23 cellular contexts compared by ENCODE assay signal in the genomic region with DNA sequence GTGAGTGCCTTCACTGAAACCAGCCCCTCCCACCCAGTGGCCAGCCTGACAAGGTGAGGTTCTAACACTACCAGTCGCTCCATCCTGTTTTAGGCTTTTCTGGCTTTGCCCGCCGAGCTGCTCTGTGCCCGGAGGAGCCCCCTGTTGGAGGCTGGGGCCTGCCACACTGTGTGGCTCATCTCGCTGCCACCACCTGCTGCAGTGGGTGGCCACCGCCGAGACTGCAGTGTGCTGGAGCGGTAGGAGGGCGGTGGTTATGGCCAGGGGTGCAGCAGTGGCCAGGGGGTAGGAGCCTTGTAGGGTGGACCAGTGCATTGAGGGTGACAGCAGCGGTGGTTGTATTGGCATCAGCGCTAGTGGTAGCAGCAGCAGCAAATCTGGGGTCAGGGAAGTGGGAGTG.
DNase-seq lines count a peak whose midpoint lies in the region; ATAC-seq, FAIRE-seq and TF ChIP-seq lines count a peak whose summit lies in the region.
"Had no signal": no experiment of that assay in that cellular context is flagged by ENCODE, and none has a peak within 500 bp of the region (broad histone marks: within the 10 kb centered on the region; RNA-seq: fewer than 3 reads in every experiment).

No MANE protein-coding gene starts in this region.

- 39% methylated on average over 10 of the region's 11 CpGs for WGBS in K562 (ENCODE audit: insufficient coverage, low coverage, missing lambda C conversion rate)
- 100% methylated on average over 2 of the region's 11 CpGs for WGBS in HepG2 (ENCODE audit: low lambda C conversion rate)

- FAIRE-seq in K562 (lab: Jason Lieb, UNC): no peak
- FAIRE-seq in HepG2 (lab: Jason Lieb, UNC): no peak
- FAIRE-seq: GM19239 had no signal

- H3K4me1 ChIP-seq in K562 (replicated peaks in 1 of 2; ENCODE audit: control insufficient read depth in 2 of 2, insufficient read depth in 2 of 2, low read length in 2 of 2) (peaks cover 0 to 18% of the 10 kb centered on the region in 2 experiments; a peak in 1 of 5 replicates), HepG2 (ENCODE audit: insufficient read depth, low read length) (no peaks in the 10 kb centered on the region), upper lobe of right lung (no peaks in the 10 kb centered on the region)
- H3K4me1 ChIP-seq: HAP-1 had no signal

- H3K27me3 ChIP-seq in K562 (ENCODE audit: control insufficient read depth in 2 of 2, insufficient read depth in 2 of 2, low read length in 2 of 2): no peaks in the 10 kb centered on the region; a peak in 1 of 5 replicates
- no peaks in the 10 kb centered on the region for H3K27me3 ChIP-seq in HepG2 (ENCODE audit: control insufficient read depth in 1 of 2, insufficient read depth in 2 of 2, low read length in 2 of 2)
- H3K27me3 ChIP-seq in upper lobe of right lung: no peaks in the 10 kb centered on the region

- H3K36me3 ChIP-seq in K562 (ENCODE audit: control insufficient read depth, insufficient read depth, low read length): no peaks in the 10 kb centered on the region
- no peaks in the 10 kb centered on the region for H3K36me3 ChIP-seq in HepG2 (replicated peaks in 1 of 2; ENCODE audit: control insufficient read depth in 1 of 2, insufficient read depth in 2 of 2, low read length in 2 of 2)
- no peaks in the 10 kb centered on the region for H3K36me3 ChIP-seq in upper lobe of right lung
- H3K36me3 ChIP-seq: HAP-1 had no signal

- H3K9me3 Mint-ChIP-seq in activated naive CD8-positive, alpha-beta T cell treated with anti-CD3 and anti-CD28 coated beads, Interleukin-2, amount 50 U/mL, for 24 hours: no peaks in the 10 kb centered on the region
- no peaks in the 10 kb centered on the region for H3K9me3 Mint-ChIP-seq in activated naive CD8-positive, alpha-beta T cell treated with anti-CD3 and anti-CD28 coated beads for 36 hours
- no peaks in the 10 kb centered on the region for H3K9me3 Mint-ChIP-seq in endothelial cell (ENCODE audit: unreplicated experiment)

- no peaks in the 10 kb centered on the region for H3K9me1 ChIP-seq in K562 (ENCODE audit: control insufficient read depth, insufficient read depth, low read length)

- no peaks in the 10 kb centered on the region for H3K36me3 Mint-ChIP-seq in activated naive CD8-positive, alpha-beta T cell treated with anti-CD3 and anti-CD28 coated beads, Interleukin-2, amount 50 U/mL, for 24 hours (ENCODE audit: low read depth)
- H3K36me3 Mint-ChIP-seq in activated naive CD8-positive, alpha-beta T cell treated with anti-CD3 and anti-CD28 coated beads for 36 hours: no peaks in the 10 kb centered on the region
- no peaks in the 10 kb centered on the region for H3K36me3 Mint-ChIP-seq in endothelial cell (ENCODE audit: low read depth, unreplicated experiment)
- H3K36me3 Mint-ChIP-seq: CD14-positive monocyte had no signal

- POLR2A ChIA-PET in K562 (lab: Yijun Ruan, JAX): interaction anchor here (0.6 to 2.8 kb wide), 2 partner anchors 12 to 16 kb away, joined by 3 to 14 read pairs; no protein-coding TSS in a partner anchor
- POLR2A ChIA-PET in HepG2 (lab: Yijun Ruan, JAX): no interaction called here

- BruUV-seq in K562 (replicated peaks; lab: Mats Ljungman, UMichigan) (no TSS peak), HepG2 (replicated peaks; lab: Mats Ljungman, UMichigan) (no TSS peak)

- H3K4me2 ChIP-seq in K562 (ENCODE audit: insufficient read depth, low read length) (no peak overlapping the region), HepG2 (ENCODE audit: low read depth, low read length) (no peak overlapping the region)

- peaks cover 12% of the 10 kb centered on the region for H3K27me3 Mint-ChIP-seq in activated naive CD8-positive, alpha-beta T cell treated with anti-CD3 and anti-CD28 coated beads, Interleukin-2, amount 50 U/mL, for 24 hours
- peaks cover 10% of the 10 kb centered on the region for H3K27me3 Mint-ChIP-seq in activated naive CD8-positive, alpha-beta T cell treated with anti-CD3 and anti-CD28 coated beads for 36 hours
- peaks cover 1% of the 10 kb centered on the region for H3K27me3 Mint-ChIP-seq in endothelial cell (ENCODE audit: unreplicated experiment)

- no peak for TF ChIP-seq CTCF in K562 (IDR thresholded peaks at IDR 0.05 in 2 of 3, conservative IDR thresholded peaks at IDR 0.05 in 1 of 3; ENCODE audit: insufficient read depth in 2 of 3, low read depth in 1 of 3, low read length in 3 of 3)
- TF ChIP-seq CTCF in HepG2 (CRISPR knock-in tag; IDR thresholded peaks at IDR 0.05): no peak
- no peak for TF ChIP-seq CTCF in upper lobe of right lung (IDR thresholded peaks at IDR 0.05)
- no peak for TF ChIP-seq CTCF in GM10266 (IDR thresholded peaks at IDR 0.05; ENCODE audit: control insufficient read depth, insufficient read depth, low read depth, missing control alignments)
- TF ChIP-seq CTCF in endothelial cell (IDR thresholded peaks at IDR 0.05; ENCODE audit: unreplicated experiment): no peak

- H4K20me1 ChIP-seq in K562 (replicated peaks; ENCODE audit: control insufficient read depth, insufficient read depth, low read length) (no peaks in the 10 kb centered on the region), HepG2 (ENCODE audit: insufficient read depth, low read length) (no peaks in the 10 kb centered on the region)

- TF ChIP-seq EP300 in K562 (IDR thresholded peaks at IDR 0.05; ENCODE audit: low read length): no peak
- no peak for TF ChIP-seq EP300 in HepG2 (IDR thresholded peaks at IDR 0.05; ENCODE audit: low read depth in 2 of 2, low read length in 2 of 2)
- TF ChIP-seq EP300 in HepG2 (CRISPR knock-in tag; IDR thresholded peaks at IDR 0.05; ENCODE audit: borderline replicate concordance): no peak

- no peak overlapping the region for H3K27ac Mint-ChIP-seq in activated naive CD8-positive, alpha-beta T cell treated with anti-CD3 and anti-CD28 coated beads, Interleukin-2, amount 50 U/mL, for 24 hours
- H3K27ac Mint-ChIP-seq in activated naive CD8-positive, alpha-beta T cell treated with anti-CD3 and anti-CD28 coated beads for 36 hours: no peak overlapping the region
- no peak overlapping the region for H3K27ac Mint-ChIP-seq in endothelial cell (ENCODE audit: unreplicated experiment)
- H3K27ac Mint-ChIP-seq: B cell, CD14-positive monocyte had no signal

- DNase-seq in activated naive CD8-positive, alpha-beta T cell treated with anti-CD3 and anti-CD28 coated beads, Interleukin-2, amount 50 U/mL, for 24 hours: no peak
- DNase-seq in activated naive CD8-positive, alpha-beta T cell treated with anti-CD3 and anti-CD28 coated beads for 36 hours: no peak
- DNase-seq in K562 (ENCODE audit: extremely low read depth in 1 of 4, low spot score in 3 of 4) (no peak), HepG2 (ENCODE audit: low spot score) (no peak), upper lobe of right lung (no peak), GM10266 (ENCODE audit: extremely low spot score) (no peak), endothelial cell (ENCODE audit: low spot score) (no peak)
- DNase-seq: 8988T, GDM1, KBM-7, NCI-H1092, NCI-H1436 treated with DMSO at 0.1 percent for 48 hours, NCI-H1930, NCI-H2227 treated with DMSO at 0.1 percent for 48 hours, NCI-H524, NCI-H82, OCI-M1, Right ventricle myocardium superior had no signal

- H2AFZ ChIP-seq in K562 (ENCODE audit: low read depth, low read length): no peak overlapping the region
- H2AFZ ChIP-seq in HepG2 (ENCODE audit: low read length): no peak overlapping the region

- intact Hi-C loops in K562 (cut with micrococcal nuclease) (no loop called here), HepG2 (cut with micrococcal nuclease; ENCODE audit: unreplicated experiment) (no loop called here), upper lobe of right lung (cut with DNase I) (no loop called here)

- H3K4me3 ChIP-seq in K562 (no peak overlapping the region), HepG2 (replicated peaks in 1 of 3; ENCODE audit: insufficient read depth in 1 of 3, low read depth in 2 of 3, low read length in 3 of 3) (no peak overlapping the region), upper lobe of right lung (no peak overlapping the region)
- H3K4me3 ChIP-seq: HAP-1 had no signal

- in situ Hi-C loops in K562 (cut with MboI): no loop called here
- in situ Hi-C loops in HepG2 (cut with HindIII; ENCODE audit: extremely low pct_ligation_motif_present, low pct_unique_long_range_greater_than_20kb): no loop called here

- TF ChIP-seq POLR2A in K562 (conservative IDR thresholded peaks at IDR 0.05) (no peak), HepG2 (IDR thresholded peaks at IDR 0.05; ENCODE audit: insufficient read depth in 1 of 2, low read depth in 2 of 2, low read length in 2 of 2) (no peak)

- CTCF ChIA-PET in K562 (lab: Yijun Ruan, JAX; ENCODE audit: low intra/inter-chr PET ratio): no interaction called here
- CTCF ChIA-PET in HepG2 (lab: Yijun Ruan, JAX; ENCODE audit: low intra/inter-chr PET ratio, low total read pairs): no interaction called here

- no peak overlapping the region for H3K4me3 Mint-ChIP-seq in activated naive CD8-positive, alpha-beta T cell treated with anti-CD3 and anti-CD28 coated beads, Interleukin-2, amount 50 U/mL, for 24 hours
- no peak overlapping the region for H3K4me3 Mint-ChIP-seq in activated naive CD8-positive, alpha-beta T cell treated with anti-CD3 and anti-CD28 coated beads for 36 hours
- no peak overlapping the region for H3K4me3 Mint-ChIP-seq in endothelial cell (ENCODE audit: unreplicated experiment)
- H3K4me3 Mint-ChIP-seq: B cell, CD14-positive monocyte had no signal

- H3K9ac ChIP-seq in K562 (ENCODE audit: insufficient read depth in 1 of 2, low read depth in 2 of 2, low read length in 2 of 2) (no peak overlapping the region), HepG2 (ENCODE audit: insufficient read depth, low read depth, low read length) (no peak overlapping the region)

- no peaks in the 10 kb centered on the region for H3K4me1 Mint-ChIP-seq in activated naive CD8-positive, alpha-beta T cell treated with anti-CD3 and anti-CD28 coated beads, Interleukin-2, amount 50 U/mL, for 24 hours
- no peaks in the 10 kb centered on the region for H3K4me1 Mint-ChIP-seq in activated naive CD8-positive, alpha-beta T cell treated with anti-CD3 and anti-CD28 coated beads for 36 hours
- peaks cover 3% of the 10 kb centered on the region for H3K4me1 Mint-ChIP-seq in endothelial cell (ENCODE audit: unreplicated experiment)
- H3K4me1 Mint-ChIP-seq: B cell, CD14-positive monocyte had no signal

- H3K79me2 ChIP-seq in K562 (ENCODE audit: control insufficient read depth, insufficient read depth, low read length) (no peaks in the 10 kb centered on the region; the same call in 2 of the 3 replicates), HepG2 (ENCODE audit: insufficient read depth, low read length) (no peaks in the 10 kb centered on the region)

- no peak for TF ChIP-seq RAD21 in K562 (CRISPR knock-in tag; conservative IDR thresholded peaks at IDR 0.05 in 1 of 2, IDR thresholded peaks at IDR 0.05 in 1 of 2)
- TF ChIP-seq RAD21 in HepG2 (CRISPR knock-in tag; IDR thresholded peaks at IDR 0.05): no peak

- no peak overlapping the region for H3K27ac ChIP-seq in K562 (ENCODE audit: extremely low read depth, low read depth, low read length)
- H3K27ac ChIP-seq in HepG2 (ENCODE audit: extremely low read length, insufficient read depth, low read length): no peak overlapping the region
- H3K27ac ChIP-seq in upper lobe of right lung: no peak overlapping the region

- H3K9me3 ChIP-seq in K562 (replicated peaks; ENCODE audit: control insufficient read depth, insufficient read depth, low read depth, low read length) (no peaks in the 10 kb centered on the region), HepG2 (ENCODE audit: low read length) (no peaks in the 10 kb centered on the region), upper lobe of right lung (no peaks in the 10 kb centered on the region)
- H3K9me3 ChIP-seq: HAP-1 had no signal

- ATAC-seq in activated naive CD8-positive, alpha-beta T cell treated with anti-CD3 and anti-CD28 coated beads, Interleukin-2, amount 50 U/mL, for 24 hours: peak; percentile 28
- peak; percentile 23; the same call in 2 of the 3 replicates for ATAC-seq in K562
- peak; percentile 62 for ATAC-seq in HepG2
- peak; percentile 38 for ATAC-seq in upper lobe of right lung
- ATAC-seq in HG03460 (IDR thresholded peaks at IDR 0.05; ENCODE audit: unreplicated experiment): no peak
